24 cellular contexts compared by ENCODE assay signal in genomic region chr20:52399352-52399751, GRCh38.
A peak's percentile ranks its signal among the peaks of the same experiment; 100 is the strongest.
DNase-seq lines count a peak whose midpoint lies in the region; ATAC-seq and TF ChIP-seq lines count a peak whose summit lies in the region.
"Had no signal": no experiment of that assay in that cellular context is flagged by ENCODE, and none has a peak within 500 bp of the region (broad histone marks: within the 10 kb centered on the region; RNA-seq: fewer than 3 reads in every experiment).

No MANE protein-coding gene starts in this region.

- no peaks in the 10 kb centered on the region for H3K9me3 ChIP-seq in CD4-positive, alpha-beta T cell (ENCODE audit: control insufficient read depth, low read length)
- H3K9me3 ChIP-seq in CD8-positive, alpha-beta memory T cell (ENCODE audit: low read length), result no peaks in the 10 kb centered on the region
- H3K9me3 ChIP-seq in naive thymus-derived CD4-positive, alpha-beta T cell (ENCODE audit: control insufficient read depth in 2 of 3, low read length in 3 of 3), result no peaks in the 10 kb centered on the region
- H3K9me3 ChIP-seq: A549; BE2C; BLaER1 treated with 17β-estradiol and CSF1 and Interleukin-3, amounts not matched to agents 10 nM and 100 nM had no signal

- H3K4me3 ChIP-seq in CD8-positive, alpha-beta memory T cell (ENCODE audit: low read length), result no peak overlapping the region
- no peak overlapping the region for H3K4me3 ChIP-seq in naive thymus-derived CD4-positive, alpha-beta T cell (ENCODE audit: low read length)
- H3K4me3 ChIP-seq: A549; BLaER1 treated with 17β-estradiol and CSF1 and Interleukin-3, amounts not matched to agents 10 nM and 100 nM; GM12878; GM23338 had no signal

- H3K9me3 Mint-ChIP-seq in activated CD4-positive, alpha-beta T cell treated with anti-CD3 and anti-CD28 coated beads, Interleukin-2, amount 10 ng/mL, durations not matched to agents 7 days and 5 days, result peaks cover 10% of the 10 kb centered on the region
- no peaks in the 10 kb centered on the region for H3K9me3 Mint-ChIP-seq in CD4-positive, alpha-beta T cell
- no peaks in the 10 kb centered on the region for H3K9me3 Mint-ChIP-seq in CD8-positive, alpha-beta memory T cell
- H3K9me3 Mint-ChIP-seq in naive thymus-derived CD4-positive, alpha-beta T cell, result peaks cover 0 to 11% (median 3%) of the 10 kb centered on the region in 11 donors
- H3K9me3 Mint-ChIP-seq: CD8-positive, alpha-beta T cell; H9 had no signal

- no peaks in the 10 kb centered on the region for H3K27me3 Mint-ChIP-seq in activated CD4-positive, alpha-beta T cell treated with anti-CD3 and anti-CD28 coated beads, Interleukin-2, amount 10 ng/mL, durations not matched to agents 7 days and 5 days
- H3K27me3 Mint-ChIP-seq in CD4-positive, alpha-beta T cell, result no peaks in the 10 kb centered on the region
- peaks cover 0 to 2% of the 10 kb centered on the region in 2 donors for H3K27me3 Mint-ChIP-seq in CD8-positive, alpha-beta memory T cell
- H3K27me3 Mint-ChIP-seq in naive thymus-derived CD4-positive, alpha-beta T cell, result peaks cover 0 to 3% (median 0%) of the 10 kb centered on the region in 5 donors

- CTCF ChIA-PET in activated CD4-positive, alpha-beta T cell treated with anti-CD3 and anti-CD28 coated beads, Interleukin-2, amount 10 ng/mL, durations not matched to agents 7 days and 5 days (lab: Charles Lee), result no interaction called here
- CTCF ChIA-PET in CD4-positive, alpha-beta T cell (lab: Charles Lee), result no interaction called here
- CTCF ChIA-PET in CD8-positive, alpha-beta memory T cell (lab: Charles Lee), result interaction anchor here (1.3 to 1.5 kb wide), 2 partner anchors 15 to 45 kb away, joined by 3 read pairs; no protein-coding TSS in a partner anchor
- CTCF ChIA-PET in naive thymus-derived CD4-positive, alpha-beta T cell (lab: Charles Lee), result interaction anchor here (0.7 to 3.2 kb wide), 2 partner anchors 11 to 56 kb away, joined by 3 to 20 read pairs; no protein-coding TSS in a partner anchor

- H3K36me3 ChIP-seq in CD8-positive, alpha-beta memory T cell (ENCODE audit: insufficient read depth, low read length), result no peaks in the 10 kb centered on the region
- no peaks in the 10 kb centered on the region for H3K36me3 ChIP-seq in naive thymus-derived CD4-positive, alpha-beta T cell (ENCODE audit: control insufficient read depth in 2 of 3, insufficient read depth in 3 of 3, low read length in 3 of 3)
- H3K36me3 ChIP-seq: BE2C; BLaER1 treated with 17β-estradiol and CSF1 and Interleukin-3, amounts not matched to agents 10 nM and 100 nM had no signal

- no peak overlapping the region for H3K27ac ChIP-seq in CD4-positive, alpha-beta T cell (ENCODE audit: low read depth, low read length)
- no peak overlapping the region for H3K27ac ChIP-seq in CD8-positive, alpha-beta memory T cell (ENCODE audit: low read depth, low read length)
- H3K27ac ChIP-seq in naive thymus-derived CD4-positive, alpha-beta T cell (ENCODE audit: low read depth, low read length), result no peak overlapping the region
- H3K27ac ChIP-seq: A549; BLaER1 treated with 17β-estradiol and CSF1 and Interleukin-3, amounts not matched to agents 10 nM and 100 nM had no signal

- TF ChIP-seq CTCF in CD4-positive, alpha-beta T cell (IDR thresholded peaks at IDR 0.05), result no peak

- POLR2A ChIA-PET in activated CD4-positive, alpha-beta T cell treated with anti-CD3 and anti-CD28 coated beads, Interleukin-2, amount 10 ng/mL, durations not matched to agents 7 days and 5 days (lab: Charles Lee), result no interaction called here
- POLR2A ChIA-PET in CD4-positive, alpha-beta T cell (lab: Charles Lee), result interaction anchor here (1.0 to 3.7 kb wide), 2 partner anchors 11 to 12 kb away, joined by 4 to 36 read pairs; no protein-coding TSS in a partner anchor
- POLR2A ChIA-PET in CD8-positive, alpha-beta memory T cell (lab: Charles Lee), result no interaction called here
- POLR2A ChIA-PET in naive thymus-derived CD4-positive, alpha-beta T cell (lab: Charles Lee), result interaction anchor here (0.8 to 7.8 kb wide), 2 partner anchors 10 to 131 kb away, joined by 3 to 85 read pairs; no protein-coding TSS in a partner anchor

- H3K36me3 Mint-ChIP-seq in activated CD4-positive, alpha-beta T cell treated with anti-CD3 and anti-CD28 coated beads, Interleukin-2, amount 10 ng/mL, durations not matched to agents 7 days and 5 days (ENCODE audit: low read depth), result peaks cover 12% of the 10 kb centered on the region
- H3K36me3 Mint-ChIP-seq in CD4-positive, alpha-beta T cell (ENCODE audit: low read depth), result peaks cover 5% of the 10 kb centered on the region
- H3K36me3 Mint-ChIP-seq in CD8-positive, alpha-beta memory T cell, result no peaks in the 10 kb centered on the region
- H3K36me3 Mint-ChIP-seq in naive thymus-derived CD4-positive, alpha-beta T cell, result peaks cover 0 to 8% (median 3%) of the 10 kb centered on the region in 5 donors
- H3K36me3 Mint-ChIP-seq: CD14-positive monocyte; CD8-positive, alpha-beta T cell had no signal

- no peaks in the 10 kb centered on the region for H3K27me3 ChIP-seq in CD4-positive, alpha-beta T cell (ENCODE audit: control insufficient read depth, insufficient read depth, low read length)
- no peaks in the 10 kb centered on the region for H3K27me3 ChIP-seq in CD8-positive, alpha-beta memory T cell (ENCODE audit: insufficient read depth, low read length, poor library complexity, severe bottlenecking)
- H3K27me3 ChIP-seq in naive thymus-derived CD4-positive, alpha-beta T cell (ENCODE audit: control insufficient read depth in 2 of 2, insufficient read depth in 2 of 2, low read length in 2 of 2), result no peaks in the 10 kb centered on the region
- H3K27me3 ChIP-seq: BE2C; BLaER1 treated with 17β-estradiol and CSF1 and Interleukin-3, amounts not matched to agents 10 nM and 100 nM had no signal

- DNase-seq in activated CD4-positive, alpha-beta T cell treated with anti-CD3 and anti-CD28 coated beads, Interleukin-2, amount 10 ng/mL, durations not matched to agents 7 days and 5 days, result no peak
- no peak for DNase-seq in activated CD4-positive, alpha-beta T cell treated with anti-CD3 and anti-CD28 coated beads for 48 hours
- no peak for DNase-seq in CD4-positive, alpha-beta T cell
- DNase-seq in CD8-positive, alpha-beta memory T cell, result peak in 1 of 5 donors; percentile 20
- peak in 2 of 9 donors; percentile 14 to 20 for DNase-seq in naive thymus-derived CD4-positive, alpha-beta T cell
- no peak for DNase-seq in NCI-H1092 treated with DMSO at 0.1 percent for 48 hours (lab: John Stamatoyannopoulos, UW)
- DNase-seq in kidney glomerular epithelial cell (lab: John Stamatoyannopoulos, UW), result no peak
- DNase-seq: 8988T; ACHN; AML-193; BE2C; CD8-positive, alpha-beta T cell; DMS 273 treated with DMSO at 0.1 percent for 48 hours; DMS79; EL; GDM1; H9 had no signal

- no peak overlapping the region for H3K4me3 Mint-ChIP-seq in activated CD4-positive, alpha-beta T cell treated with anti-CD3 and anti-CD28 coated beads, Interleukin-2, amount 10 ng/mL, durations not matched to agents 7 days and 5 days
- H3K4me3 Mint-ChIP-seq in CD4-positive, alpha-beta T cell, result peak overlapping the region; percentile 40
- H3K4me3 Mint-ChIP-seq in CD8-positive, alpha-beta memory T cell, result peak overlapping the region in 1 of 7 donors; percentile 12
- H3K4me3 Mint-ChIP-seq in naive thymus-derived CD4-positive, alpha-beta T cell, result peak overlapping the region in 9 of 10 donors; percentile 21 to 69 (median 50)
- H3K4me3 Mint-ChIP-seq: CD14-positive monocyte; CD8-positive, alpha-beta T cell; GM23338; H9 had no signal

- intact Hi-C loops in CD4-positive, alpha-beta T cell (cut with DNase I, micrococcal nuclease), result no loop called here
- intact Hi-C loops in naive thymus-derived CD4-positive, alpha-beta T cell (cut with micrococcal nuclease), result loop anchor here in 1 of 2 donors (1.0 kb wide), 1 partner anchor 11 kb away; no protein-coding TSS in a partner anchor

- peaks cover 43% of the 10 kb centered on the region for H3K4me1 ChIP-seq in CD8-positive, alpha-beta memory T cell (ENCODE audit: insufficient read depth, low read length)
- peaks cover 20 to 30% of the 10 kb centered on the region in 2 donors for H3K4me1 ChIP-seq in naive thymus-derived CD4-positive, alpha-beta T cell (ENCODE audit: control insufficient read depth in 2 of 2, insufficient read depth in 2 of 2, low read length in 2 of 2)
- H3K4me1 ChIP-seq: A549, BE2C had no signal

- peak overlapping the region; percentile 22 for H3K27ac Mint-ChIP-seq in activated CD4-positive, alpha-beta T cell treated with anti-CD3 and anti-CD28 coated beads, Interleukin-2, amount 10 ng/mL, durations not matched to agents 7 days and 5 days
- H3K27ac Mint-ChIP-seq in CD4-positive, alpha-beta T cell, result peak overlapping the region; percentile 38
- peak overlapping the region in 5 of 8 donors; percentile 55 to 85 (median 79) for H3K27ac Mint-ChIP-seq in CD8-positive, alpha-beta memory T cell
- peak overlapping the region in 8 of 9 donors; percentile 73 to 92 (median 86) for H3K27ac Mint-ChIP-seq in naive thymus-derived CD4-positive, alpha-beta T cell
- H3K27ac Mint-ChIP-seq: GM23338, H9 had no signal

- peaks cover 23% of the 10 kb centered on the region for H3K4me1 Mint-ChIP-seq in activated CD4-positive, alpha-beta T cell treated with anti-CD3 and anti-CD28 coated beads, Interleukin-2, amount 10 ng/mL, durations not matched to agents 7 days and 5 days
- H3K4me1 Mint-ChIP-seq in CD4-positive, alpha-beta T cell (ENCODE audit: low read depth), result peaks cover 44% of the 10 kb centered on the region
- peaks cover 27 to 55% (median 53%) of the 10 kb centered on the region in 3 donors for H3K4me1 Mint-ChIP-seq in CD8-positive, alpha-beta memory T cell
- peaks cover 18 to 61% (median 55%) of the 10 kb centered on the region in 7 donors for H3K4me1 Mint-ChIP-seq in naive thymus-derived CD4-positive, alpha-beta T cell
- H3K4me1 Mint-ChIP-seq: GM23338, H9 had no signal

- peak; percentile 64 for ATAC-seq in CD4-positive, alpha-beta T cell (ENCODE audit: poor library complexity)
- peak; percentile 54 for ATAC-seq in naive thymus-derived CD4-positive, alpha-beta T cell
- no peak for ATAC-seq in GM21825 (IDR thresholded peaks at IDR 0.05; ENCODE audit: unreplicated experiment)
- ATAC-seq: A549; CD8-positive, alpha-beta T cell; GM12878; GM23338; HCT116 had no signal

Comparison
In these comparisons a context has a peak if more than half of its experiments do, and no peak if none do; other contexts are left out.
1. H3K27ac Mint-ChIP-seq: peak in every context shown above with its lines; median percentile 86 in naive thymus-derived CD4-positive, alpha-beta T cell; 79 in CD8-positive, alpha-beta memory T cell; 38 in CD4-positive, alpha-beta T cell; 22 in activated CD4-positive, alpha-beta T cell treated with anti-CD3 and anti-CD28 coated beads, Interleukin-2, amount 10 ng/mL, durations not matched to agents 7 days and 5 days.
2. CTCF ChIA-PET loops: an anchor here in CD8-positive, alpha-beta memory T cell (1.3 to 1.5 kb wide) and naive thymus-derived CD4-positive, alpha-beta T cell (0.7 to 3.2 kb wide); none called in activated CD4-positive, alpha-beta T cell treated with anti-CD3 and anti-CD28 coated beads, Interleukin-2, amount 10 ng/mL, durations not matched to agents 7 days and 5 days and CD4-positive, alpha-beta T cell.
3. POLR2A ChIA-PET loops: an anchor here in CD4-positive, alpha-beta T cell (1.0 to 3.7 kb wide) and naive thymus-derived CD4-positive, alpha-beta T cell (0.8 to 7.8 kb wide); none called in activated CD4-positive, alpha-beta T cell treated with anti-CD3 and anti-CD28 coated beads, Interleukin-2, amount 10 ng/mL, durations not matched to agents 7 days and 5 days and CD8-positive, alpha-beta memory T cell.